Comparison of ENCODE assay signal across 8 cellular contexts in genomic region chr5:50416637-50417036, GRCh38. TPM values are rescaled to one million over a fixed set of nuclear protein-coding genes. Genes with fewer than 3 reads are reported as not detected.
A peak's percentile ranks its signal among the peaks of the same experiment; 100 is the strongest.
DNase-seq lines count a peak whose midpoint lies in the region; ATAC-seq and TF ChIP-seq lines count a peak whose summit lies in the region.
"Not testable (repeated sequence)": the region's sequence is repeated elsewhere in the genome, so short reads cannot be mapped to it uniquely, and the experiment has no call there.
"Had no signal": no experiment of that assay in that cellular context is flagged by ENCODE, and none has a peak within 500 bp of the region (broad histone marks: within the 10 kb centered on the region; RNA-seq: fewer than 3 reads in every experiment).

No MANE protein-coding gene starts in this region.

- H3K9me3 ChIP-seq in CD8-positive, alpha-beta memory T cell (ENCODE audit: low read length); SU-DHL-6 (ENCODE audit: insufficient read depth, low read length); spleen: not testable (repeated sequence)

- H3K27me3 Mint-ChIP-seq in CD8-positive, alpha-beta memory T cell; activated CD4-positive, alpha-beta memory T cell treated with anti-CD3 and anti-CD28 coated beads for 36 hours; activated naive CD4-positive, alpha-beta T cell treated with anti-CD3 and anti-CD28 coated beads for 36 hours (ENCODE audit: low read depth); central memory CD8-positive, alpha-beta T cell: not testable (repeated sequence)

- H3K36me3 ChIP-seq in CD8-positive, alpha-beta memory T cell (ENCODE audit: insufficient read depth, low read length); SU-DHL-6 (ENCODE audit: low read length); spleen: not testable (repeated sequence)

- peaks cover 87% of the 10 kb centered on the region for H3K79me2 ChIP-seq in SU-DHL-6 (ENCODE audit: insufficient read depth, low read length)

- peaks cover 60% of the 10 kb centered on the region for H3K4me1 ChIP-seq in CD8-positive, alpha-beta memory T cell (ENCODE audit: insufficient read depth, low read length)
- H3K4me1 ChIP-seq in spleen: peaks cover 2 to 64% (median 23%) of the 10 kb centered on the region in 6 donors

- peak overlapping the region; percentile 33 for H3K9ac ChIP-seq in SU-DHL-6 (ENCODE audit: low read length)

- peak in 1 of 5 donors; percentile 13 for DNase-seq in CD8-positive, alpha-beta memory T cell
- peak; percentile 19 for DNase-seq in activated CD4-positive, alpha-beta memory T cell treated with anti-CD3 and anti-CD28 coated beads for 36 hours
- DNase-seq in activated naive CD4-positive, alpha-beta T cell treated with anti-CD3 and anti-CD28 coated beads for 36 hours: peak; percentile 14
- not testable (repeated sequence) for DNase-seq in central memory CD8-positive, alpha-beta T cell (ENCODE audit: low spot score in 2 of 2); spleen

- H3K27ac Mint-ChIP-seq in CD8-positive, alpha-beta memory T cell: peak overlapping the region in 7 of 8 donors; percentile 60 to 96 (median 82)
- H3K27ac Mint-ChIP-seq in activated CD4-positive, alpha-beta memory T cell treated with anti-CD3 and anti-CD28 coated beads for 36 hours: peak overlapping the region; percentile 74
- peak overlapping the region; percentile 22 for H3K27ac Mint-ChIP-seq in activated naive CD4-positive, alpha-beta T cell treated with anti-CD3 and anti-CD28 coated beads for 36 hours
- peak overlapping the region; percentile 74 for H3K27ac Mint-ChIP-seq in central memory CD8-positive, alpha-beta T cell (ENCODE audit: low read depth)

- H3K27ac ChIP-seq in CD8-positive, alpha-beta memory T cell (ENCODE audit: low read depth, low read length): not testable (repeated sequence)
- H3K27ac ChIP-seq in SU-DHL-6 (ENCODE audit: low read depth, low read length) (peak overlapping the region; percentile 96), spleen (peak overlapping the region in 6 of 8 donors; percentile 27 to 77 (median 52))

- not testable (repeated sequence) for TF ChIP-seq POLR2A in spleen (IDR thresholded peaks at IDR 0.05)

- not testable (repeated sequence) for H4K20me1 ChIP-seq in SU-DHL-6 (ENCODE audit: low read depth, low read length)

- H3K9me2 ChIP-seq in SU-DHL-6 (replicated peaks; ENCODE audit: insufficient read depth, low read length): not testable (repeated sequence)

- ATAC-seq in HG03354 (IDR thresholded peaks at IDR 0.05; ENCODE audit: poor library complexity, severe bottlenecking, unreplicated experiment): peak; percentile 18
- not testable (repeated sequence) for ATAC-seq in central memory CD8-positive, alpha-beta T cell (replicated peaks; ENCODE audit: extremely low read depth, poor library complexity, severe bottlenecking)

- POLR2A ChIA-PET in CD8-positive, alpha-beta memory T cell (lab: Charles Lee): interaction anchor here (0.7 kb wide), 1 partner anchor 12 kb away, joined by 3 read pairs; no protein-coding TSS in a partner anchor
- POLR2A ChIA-PET in activated CD4-positive, alpha-beta memory T cell treated with anti-CD3 and anti-CD28 coated beads for 36 hours (lab: Charles Lee): not testable (repeated sequence)

- peaks cover 34% of the 10 kb centered on the region for H3F3A ChIP-seq in SU-DHL-6 (ENCODE audit: insufficient read depth)

- H3K27me3 ChIP-seq in CD8-positive, alpha-beta memory T cell (ENCODE audit: insufficient read depth, low read length, poor library complexity, severe bottlenecking); SU-DHL-6 (ENCODE audit: low read length); spleen (replicated peaks in 1 of 7): not testable (repeated sequence)

- H3K36me3 Mint-ChIP-seq in CD8-positive, alpha-beta memory T cell: peaks cover 12 to 32% (median 14%) of the 10 kb centered on the region in 3 donors
- H3K36me3 Mint-ChIP-seq in activated CD4-positive, alpha-beta memory T cell treated with anti-CD3 and anti-CD28 coated beads for 36 hours: peaks cover 18% of the 10 kb centered on the region
- peaks cover 15% of the 10 kb centered on the region for H3K36me3 Mint-ChIP-seq in activated naive CD4-positive, alpha-beta T cell treated with anti-CD3 and anti-CD28 coated beads for 36 hours (ENCODE audit: low read depth)
- H3K36me3 Mint-ChIP-seq in central memory CD8-positive, alpha-beta T cell (ENCODE audit: insufficient read depth): not testable (repeated sequence)

- not testable (repeated sequence) for H3K4me3 ChIP-seq in CD8-positive, alpha-beta memory T cell (ENCODE audit: low read length)
- peak overlapping the region; percentile 34 for H3K4me3 ChIP-seq in SU-DHL-6 (ENCODE audit: insufficient read depth, low read length, poor library complexity, severe bottlenecking)
- H3K4me3 ChIP-seq in spleen: peak overlapping the region in 1 of 8 donors; percentile 12

- peak overlapping the region; percentile 96 for H3K4me2 ChIP-seq in SU-DHL-6 (ENCODE audit: low read depth, low read length, poor library complexity, severe bottlenecking)

- 67 to 85% (median 78%) methylated on average over 3 of the region's 3 CpGs for WGBS in spleen, 5 donors

- not testable (repeated sequence) for H2AFZ ChIP-seq in SU-DHL-6 (ENCODE audit: low read depth, low read length, severe bottlenecking)

- H3K4me3 Mint-ChIP-seq in CD8-positive, alpha-beta memory T cell: peak overlapping the region in 6 of 7 donors; percentile 30 to 56 (median 43)
- not testable (repeated sequence) for H3K4me3 Mint-ChIP-seq in activated CD4-positive, alpha-beta memory T cell treated with anti-CD3 and anti-CD28 coated beads for 36 hours; activated naive CD4-positive, alpha-beta T cell treated with anti-CD3 and anti-CD28 coated beads for 36 hours; central memory CD8-positive, alpha-beta T cell

- TF ChIP-seq CTCF in SU-DHL-6 (IDR thresholded peaks at IDR 0.05; ENCODE audit: insufficient read depth, low read length, poor library complexity, severe bottlenecking); spleen (IDR thresholded peaks at IDR 0.05 in 8 of 11, conservative IDR thresholded peaks at IDR 0.05 in 3 of 11): not testable (repeated sequence)

- H3K4me1 Mint-ChIP-seq in CD8-positive, alpha-beta memory T cell: peaks cover 77 to 98% (median 95%) of the 10 kb centered on the region in 3 donors
- H3K4me1 Mint-ChIP-seq in activated CD4-positive, alpha-beta memory T cell treated with anti-CD3 and anti-CD28 coated beads for 36 hours (ENCODE audit: low read depth): peaks cover 65% of the 10 kb centered on the region
- H3K4me1 Mint-ChIP-seq in activated naive CD4-positive, alpha-beta T cell treated with anti-CD3 and anti-CD28 coated beads for 36 hours (ENCODE audit: low read depth): peaks cover 59% of the 10 kb centered on the region
- H3K4me1 Mint-ChIP-seq in central memory CD8-positive, alpha-beta T cell: peaks cover 77% of the 10 kb centered on the region

- intact Hi-C loops in activated CD4-positive, alpha-beta memory T cell treated with anti-CD3 and anti-CD28 coated beads for 36 hours (cut with micrococcal nuclease); spleen (cut with DNase I; ENCODE audit: low total_unique reads): not testable (repeated sequence)
- intact Hi-C loops in activated naive CD4-positive, alpha-beta T cell treated with anti-CD3 and anti-CD28 coated beads for 36 hours (cut with micrococcal nuclease): loop anchor here (1.0 to 2.0 kb wide), 2 partner anchors 12 to 18 kb away; no protein-coding TSS in a partner anchor

- H3K9me3 Mint-ChIP-seq in CD8-positive, alpha-beta memory T cell: peaks cover 0 to 10% (median 0%) of the 10 kb centered on the region in 5 donors
- peaks cover 11% of the 10 kb centered on the region for H3K9me3 Mint-ChIP-seq in activated CD4-positive, alpha-beta memory T cell treated with anti-CD3 and anti-CD28 coated beads for 36 hours
- not testable (repeated sequence) for H3K9me3 Mint-ChIP-seq in activated naive CD4-positive, alpha-beta T cell treated with anti-CD3 and anti-CD28 coated beads for 36 hours; central memory CD8-positive, alpha-beta T cell

- CTCF ChIA-PET in CD8-positive, alpha-beta memory T cell (lab: Charles Lee): interaction anchor here (0.8 kb wide), 1 partner anchor 25 kb away, joined by 4 read pairs; the partner anchor contains the start of gene EMB
- CTCF ChIA-PET in activated CD4-positive, alpha-beta memory T cell treated with anti-CD3 and anti-CD28 coated beads for 36 hours (lab: Charles Lee); activated naive CD4-positive, alpha-beta T cell treated with anti-CD3 and anti-CD28 coated beads for 36 hours (lab: Charles Lee): not testable (repeated sequence)

RNA-seq across cellular contexts. Expression of gene EMB, which starts 24.5 kb away (rescaled TPM):
- 100 to 1,000 TPM; 140 to 145 TPM for total RNA-seq in CD8-positive, alpha-beta memory T cell
- 220 TPM for polyA plus RNA-seq in CD8-positive, alpha-beta memory T cell
- total RNA-seq in activated CD4-positive, alpha-beta memory T cell treated with anti-CD3 and anti-CD28 coated beads for 36 hours: 10 to 100 TPM; 87.6 to 90.2 TPM
- total RNA-seq in activated naive CD4-positive, alpha-beta T cell treated with anti-CD3 and anti-CD28 coated beads for 36 hours: 10 to 100 TPM; 41.4 to 43.7 TPM
- total RNA-seq in spleen: 10 to 100 TPM; 56.2 to 99.9 (median 91.9) TPM
- 10 to 100 TPM; 24.7 to 32.1 (median 24.9) TPM for polyA plus RNA-seq in spleen
- total RNA-seq: HT-29 had no signal

Comparison
In these comparisons a context has a peak if more than half of its experiments do, and no peak if none do; other contexts are left out.
1. H3K27ac Mint-ChIP-seq: peak in every context shown above with its lines; median percentile 82 in CD8-positive, alpha-beta memory T cell; 74 in activated CD4-positive, alpha-beta memory T cell treated with anti-CD3 and anti-CD28 coated beads for 36 hours; 74 in central memory CD8-positive, alpha-beta T cell; 22 in activated naive CD4-positive, alpha-beta T cell treated with anti-CD3 and anti-CD28 coated beads for 36 hours.